In the genomic region with DNA sequence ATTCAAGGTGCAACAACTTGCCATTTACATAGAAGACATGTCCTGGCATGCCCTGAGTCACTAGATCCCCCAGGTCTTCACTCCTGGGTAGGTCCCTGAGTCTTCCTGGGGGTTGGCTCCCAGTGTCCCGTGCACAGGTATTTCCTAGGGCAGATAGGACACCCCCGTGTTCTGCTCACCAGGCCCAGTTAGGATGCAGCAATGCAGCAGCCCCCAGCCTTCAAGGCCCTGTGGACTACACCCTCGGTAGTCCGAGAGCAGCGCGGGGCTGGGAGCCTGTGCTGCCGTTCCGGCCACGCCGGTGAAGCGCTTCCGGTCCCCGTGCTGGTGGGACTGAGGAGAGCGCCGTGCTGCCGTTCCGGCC, we compare ENCODE assay signal across 19 cellular contexts. TPM values are rescaled to one million over a fixed set of nuclear protein-coding genes. Genes with fewer than 3 reads are reported as not detected.
DNase-seq lines count a peak whose midpoint lies in the region; ATAC-seq and TF ChIP-seq lines count a peak whose summit lies in the region.
"Had no signal": no experiment of that assay in that cellular context is flagged by ENCODE, and none has a peak within 500 bp of the region (broad histone marks: within the 10 kb centered on the region; RNA-seq: fewer than 3 reads in every experiment).

No MANE protein-coding gene starts in this region.

- H3K4ac ChIP-seq in mesenchymal stem cell (ENCODE audit: low read depth in 1 of 2, low read length in 2 of 2) = no peak overlapping the region

- CTCF ChIA-PET in activated naive CD4-positive, alpha-beta T cell treated with anti-CD3 and anti-CD28 coated beads for 36 hours (lab: Charles Lee) = no interaction called here

- H3K4me3 Mint-ChIP-seq in activated naive CD4-positive, alpha-beta T cell treated with anti-CD3 and anti-CD28 coated beads for 36 hours = no peak overlapping the region
- H3K4me3 Mint-ChIP-seq: CD8-positive, alpha-beta T cell; H9 had no signal

- H3K27ac ChIP-seq in mesenchymal stem cell (ENCODE audit: low read length, poor library complexity, severe bottlenecking) = no peak overlapping the region
- H3K27ac ChIP-seq in hepatocyte = no peak overlapping the region
- H3K27ac ChIP-seq: Peyer's patch had no signal

- no peak for DNase-seq in activated naive CD4-positive, alpha-beta T cell treated with anti-CD3 and anti-CD28 coated beads for 36 hours
- DNase-seq in activated naive CD4-positive, alpha-beta T cell treated with anti-CD3 and anti-CD28 coated beads, Interleukin-2, amount 50 U/mL, for 72 hours (ENCODE audit: low spot score in 2 of 2) = no peak
- peak; percentile 1 for DNase-seq in RPMI8226
- no peak for DNase-seq in mesenchymal stem cell
- no peak for DNase-seq in DMS53 treated with DMSO at 0.1 percent for 48 hours (lab: John Stamatoyannopoulos, UW; ENCODE audit: unreplicated experiment)
- DNase-seq in NCI-H1105 (lab: John Stamatoyannopoulos, UW) = no peak
- no peak for DNase-seq in hepatocyte (ENCODE audit: low spot score)
- DNase-seq: AML-193, H9, Kasumi-1, NCI-H1417, NCI-H1930, NCI-H2171, NCI-H446 treated with DMSO at 0.1 percent for 48 hours, NCI-H774, SIG-M5 had no signal

- no peak overlapping the region for H3K14ac ChIP-seq in mesenchymal stem cell (ENCODE audit: low read length in 2 of 2)

- no peak overlapping the region for H2BK12ac ChIP-seq in mesenchymal stem cell (ENCODE audit: low read length in 2 of 2)

- no peaks in the 10 kb centered on the region for H3K9me2 ChIP-seq in hepatocyte (replicated peaks; ENCODE audit: insufficient read depth)

- H4K20me1 ChIP-seq in hepatocyte (ENCODE audit: insufficient read depth, poor library complexity, severe bottlenecking) = no peaks in the 10 kb centered on the region

- no peak overlapping the region for H3K4me3 ChIP-seq in mesenchymal stem cell (ENCODE audit: insufficient read depth in 1 of 2, low read depth in 1 of 2, low read length in 2 of 2)
- no peak overlapping the region for H3K4me3 ChIP-seq in hepatocyte
- H3K4me3 ChIP-seq: Peyer's patch had no signal

- ATAC-seq in activated naive CD4-positive, alpha-beta T cell treated with anti-CD3 and anti-CD28 coated beads, Interleukin-2, amount 50 U/mL, for 72 hours = no peak
- ATAC-seq: HepG2 had no signal

- peaks cover 3% of the 10 kb centered on the region for H3K27me3 Mint-ChIP-seq in activated naive CD4-positive, alpha-beta T cell treated with anti-CD3 and anti-CD28 coated beads for 36 hours (ENCODE audit: low read depth)

- no peak overlapping the region for H2BK120ac ChIP-seq in mesenchymal stem cell (ENCODE audit: low read depth, low read length)

- H3K79me1 ChIP-seq in mesenchymal stem cell (replicated peaks; ENCODE audit: low read length, poor library complexity, severe bottlenecking) = no peaks in the 10 kb centered on the region

- no peak for TF ChIP-seq CTCF in hepatocyte (IDR thresholded peaks at IDR 0.05; ENCODE audit: poor library complexity)

- no peak overlapping the region for H3K4me2 ChIP-seq in mesenchymal stem cell (ENCODE audit: low read length, poor library complexity, severe bottlenecking)
- H3K4me2 ChIP-seq in hepatocyte = no peak overlapping the region

- H2AFZ ChIP-seq in mesenchymal stem cell (ENCODE audit: low read depth, low read length) = no peak overlapping the region
- H2AFZ ChIP-seq in hepatocyte = no peak overlapping the region

- no peaks in the 10 kb centered on the region for H3K9me3 Mint-ChIP-seq in activated naive CD4-positive, alpha-beta T cell treated with anti-CD3 and anti-CD28 coated beads for 36 hours
- no peaks in the 10 kb centered on the region for H3K9me3 Mint-ChIP-seq in activated naive CD4-positive, alpha-beta T cell treated with anti-CD3 and anti-CD28 coated beads, Interleukin-2, amount 50 U/mL, for 72 hours
- H3K9me3 Mint-ChIP-seq: CD8-positive, alpha-beta T cell; H9 had no signal

- intact Hi-C loops in activated naive CD4-positive, alpha-beta T cell treated with anti-CD3 and anti-CD28 coated beads for 36 hours (cut with micrococcal nuclease) = no loop called here

- H3K4me1 ChIP-seq in mesenchymal stem cell (ENCODE audit: control insufficient read depth, insufficient read depth, low read depth, low read length) (peaks cover 7% of the 10 kb centered on the region), hepatocyte (ENCODE audit: insufficient read depth) (no peaks in the 10 kb centered on the region)
- H3K4me1 ChIP-seq: Peyer's patch had no signal

- H3K4me1 Mint-ChIP-seq in activated naive CD4-positive, alpha-beta T cell treated with anti-CD3 and anti-CD28 coated beads for 36 hours (ENCODE audit: low read depth) = peaks cover 16% of the 10 kb centered on the region

- H2AK5ac ChIP-seq in mesenchymal stem cell (ENCODE audit: low read length, severe bottlenecking) = no peak overlapping the region

- no peaks in the 10 kb centered on the region for H3K79me2 ChIP-seq in hepatocyte

- H3K36me3 ChIP-seq in mesenchymal stem cell (ENCODE audit: control insufficient read depth in 1 of 2, insufficient read depth in 2 of 2, low read depth in 1 of 2, low read length in 2 of 2) (no peaks in the 10 kb centered on the region), hepatocyte (replicated peaks; ENCODE audit: insufficient read depth, low read depth) (no peaks in the 10 kb centered on the region)
- H3K36me3 ChIP-seq: Peyer's patch had no signal

- H4K91ac ChIP-seq in mesenchymal stem cell (ENCODE audit: low read length) = no peak overlapping the region

- no peak overlapping the region for H2BK15ac ChIP-seq in mesenchymal stem cell (ENCODE audit: low read depth, poor library complexity, severe bottlenecking)

- H3K27me3 ChIP-seq in mesenchymal stem cell (ENCODE audit: control insufficient read depth in 1 of 2, insufficient read depth in 1 of 2, low read length in 2 of 2) = peaks cover 10 to 48% of the 10 kb centered on the region in 2 experiments
- no peaks in the 10 kb centered on the region for H3K27me3 ChIP-seq in hepatocyte
- H3K27me3 ChIP-seq: Peyer's patch had no signal

- H3K36me3 Mint-ChIP-seq in activated naive CD4-positive, alpha-beta T cell treated with anti-CD3 and anti-CD28 coated beads for 36 hours (ENCODE audit: low read depth) = no peaks in the 10 kb centered on the region
- H3K36me3 Mint-ChIP-seq in activated naive CD4-positive, alpha-beta T cell treated with anti-CD3 and anti-CD28 coated beads, Interleukin-2, amount 50 U/mL, for 72 hours = no peaks in the 10 kb centered on the region
- H3K36me3 Mint-ChIP-seq: CD8-positive, alpha-beta T cell had no signal

- H4K8ac ChIP-seq in mesenchymal stem cell (ENCODE audit: low read length) = peak overlapping the region; percentile 31

- H3K9ac ChIP-seq in mesenchymal stem cell (ENCODE audit: low read length) = no peak overlapping the region

- no peak overlapping the region for H3K18ac ChIP-seq in mesenchymal stem cell (ENCODE audit: low read depth in 1 of 2, low read length in 2 of 2)

- H3K9me3 ChIP-seq in mesenchymal stem cell (ENCODE audit: control insufficient read depth, low read length) (no peaks in the 10 kb centered on the region), hepatocyte (ENCODE audit: low read depth) (no peaks in the 10 kb centered on the region)
- H3K9me3 ChIP-seq: Peyer's patch had no signal

- H3K23ac ChIP-seq in mesenchymal stem cell (ENCODE audit: low read length in 2 of 2) = no peak overlapping the region

- peak overlapping the region; percentile 71 for H3K27ac Mint-ChIP-seq in activated naive CD4-positive, alpha-beta T cell treated with anti-CD3 and anti-CD28 coated beads for 36 hours
- H3K27ac Mint-ChIP-seq in activated naive CD4-positive, alpha-beta T cell treated with anti-CD3 and anti-CD28 coated beads, Interleukin-2, amount 50 U/mL, for 72 hours = no peak overlapping the region
- H3K27ac Mint-ChIP-seq: CD8-positive, alpha-beta T cell; H9 had no signal

- whole genome bisulfite sequencing in mesenchymal stem cell = 80% methylated on average over 3 of the region's 17 CpGs
- 98% methylated on average over 17 of the region's 17 CpGs for WGBS in hepatocyte (ENCODE audit: low lambda C conversion rate, missing lambda C conversion rate)

- no peak overlapping the region for H2BK5ac ChIP-seq in mesenchymal stem cell (ENCODE audit: low read depth, low read length, poor library complexity, severe bottlenecking)

RNA-seq across cellular contexts. Expression of a gene that starts 10.6 kb away (rescaled TPM):
- total RNA-seq in activated naive CD4-positive, alpha-beta T cell treated with anti-CD3 and anti-CD28 coated beads for 36 hours = 10 to 100 TPM; 10.0 to 10.2 TPM
- total RNA-seq in activated naive CD4-positive, alpha-beta T cell treated with anti-CD3 and anti-CD28 coated beads, Interleukin-2, amount 50 U/mL, for 72 hours = 10 to 100 TPM; 19.7 to 26.3 TPM
- polyA plus RNA-seq in mesenchymal stem cell (2013, experiment 1 of 2) = 6.0 TPM
- polyA plus RNA-seq in mesenchymal stem cell (2013, experiment 2 of 2) = 6.1 TPM
- 3.1 and 5.5 TPM in 2 replicates for total RNA-seq in hepatocyte
- 7.2 and 8.8 TPM in 2 replicates for polyA plus RNA-seq in hepatocyte
- total RNA-seq: HepG2 had no signal
- polyA plus RNA-seq: HepG2 had no signal
